ENCODE assay signal across 15 cellular contexts in the genomic region with DNA sequence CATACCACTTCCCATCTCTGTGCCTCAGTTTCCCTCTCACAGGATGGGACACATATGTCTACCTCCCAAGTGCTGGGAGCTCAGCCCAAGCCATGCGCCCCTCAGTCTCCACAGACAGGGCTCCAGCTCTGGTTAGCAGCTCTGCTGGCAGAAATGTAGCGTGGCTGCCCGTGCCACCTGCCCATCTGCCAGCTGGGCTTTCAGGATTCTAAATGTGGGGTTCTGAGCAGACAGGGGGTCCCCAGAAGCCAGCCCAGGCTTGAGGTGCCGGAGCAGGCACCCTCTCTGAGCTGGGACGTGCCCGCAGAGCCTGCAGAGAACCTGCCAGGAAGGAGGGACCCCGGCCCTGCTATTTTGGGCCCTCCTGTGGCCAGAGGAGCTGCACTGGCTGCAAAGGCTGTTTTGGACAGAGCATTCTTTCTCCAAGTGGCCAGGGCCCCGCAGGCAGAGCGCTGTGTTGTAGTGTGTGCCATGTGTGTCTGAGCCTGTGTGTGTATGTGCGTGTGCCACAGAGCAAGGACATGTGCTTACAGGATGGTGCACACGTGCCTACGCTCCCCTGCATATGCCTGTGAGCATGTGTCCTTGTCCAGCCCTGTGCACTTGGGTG. TPM values are rescaled to one million over a fixed set of nuclear protein-coding genes. Genes with fewer than 3 reads are reported as not detected.
DNase-seq lines count a peak whose midpoint lies in the region; ATAC-seq and TF ChIP-seq lines count a peak whose summit lies in the region.
"Had no signal": no experiment of that assay in that cellular context is flagged by ENCODE, and none has a peak within 500 bp of the region (broad histone marks: within the 10 kb centered on the region; RNA-seq: fewer than 3 reads in every experiment).

No MANE protein-coding gene starts in this region.

- TF ChIP-seq CTCF in activated CD8-positive, alpha-beta T cell treated with anti-CD3 and anti-CD28 coated beads for 36 hours (IDR thresholded peaks at IDR 0.05), result no peak
- no peak for TF ChIP-seq CTCF in endothelial cell (IDR thresholded peaks at IDR 0.05; ENCODE audit: unreplicated experiment)

- DNase-seq in H7, result peak; percentile 63
- DNase-seq in activated CD8-positive, alpha-beta T cell treated with anti-CD3 and anti-CD28 coated beads for 36 hours, result peak; percentile 0
- peak; percentile 4 for DNase-seq in endothelial cell (ENCODE audit: low spot score)
- peak in 6 of 10 donors; percentile 10 to 78 (median 50) for DNase-seq in posterior cingulate gyrus
- no peak for DNase-seq in NCI-H82 treated with DMSO at 0.1 percent for 48 hours (lab: John Stamatoyannopoulos, UW; ENCODE audit: unreplicated experiment)
- no peak for DNase-seq in NCI-H1092 treated with DMSO at 0.1 percent for 48 hours (lab: John Stamatoyannopoulos, UW)
- DNase-seq: amygdala, COR-L47, NCI-H1105, NCI-H524 treated with DMSO at 0.1 percent for 48 hours, testis had no signal

- no peak for ATAC-seq in activated CD8-positive, alpha-beta T cell treated with anti-CD3 and anti-CD28 coated beads for 36 hours
- ATAC-seq in HG02678 (IDR thresholded peaks at IDR 0.05; ENCODE audit: unreplicated experiment), result no peak
- ATAC-seq in stimulated activated memory B cell treated with anti-CD40 and anti-IgM and Interleukin-4, amounts not matched to agents 10 μg/mL and 1 μg/mL and 100 μg/mL, for 72 hours, result no peak

- H3K4me3 Mint-ChIP-seq in activated CD8-positive, alpha-beta T cell treated with anti-CD3 and anti-CD28 coated beads for 36 hours, result no peak overlapping the region
- H3K4me3 Mint-ChIP-seq in endothelial cell (ENCODE audit: unreplicated experiment), result no peak overlapping the region
- no peak overlapping the region for H3K4me3 Mint-ChIP-seq in stimulated activated memory B cell treated with anti-CD40 and anti-IgM and Interleukin-4, amounts not matched to agents 10 μg/mL and 1 μg/mL and 100 μg/mL, for 72 hours

- CTCF ChIA-PET in activated CD8-positive, alpha-beta T cell treated with anti-CD3 and anti-CD28 coated beads for 36 hours (lab: Charles Lee), result interaction anchor here (5.0 to 7.2 kb wide), 3 partner anchors 8 to 53 kb away, joined by 21 to 105 read pairs (median 51); no protein-coding TSS in a partner anchor

- POLR2A ChIA-PET in activated CD8-positive, alpha-beta T cell treated with anti-CD3 and anti-CD28 coated beads for 36 hours (lab: Charles Lee), result interaction anchor here (1.5 to 1.8 kb wide), 2 partner anchors 13 to 34 kb away, joined by 4 to 6 read pairs; no protein-coding TSS in a partner anchor

- H3K27me3 Mint-ChIP-seq in activated CD8-positive, alpha-beta T cell treated with anti-CD3 and anti-CD28 coated beads for 36 hours, result no peaks in the 10 kb centered on the region
- H3K27me3 Mint-ChIP-seq in endothelial cell (ENCODE audit: unreplicated experiment), result peaks cover 15% of the 10 kb centered on the region
- no peaks in the 10 kb centered on the region for H3K27me3 Mint-ChIP-seq in stimulated activated memory B cell treated with anti-CD40 and anti-IgM and Interleukin-4, amounts not matched to agents 10 μg/mL and 1 μg/mL and 100 μg/mL, for 72 hours

- intact Hi-C loops in activated CD8-positive, alpha-beta T cell treated with anti-CD3 and anti-CD28 coated beads for 36 hours (cut with micrococcal nuclease), result no loop called here
- intact Hi-C loops in posterior cingulate gyrus (cut with DNase I), result no loop called here

- H3K36me3 ChIP-seq in H7 (replicated peaks; ENCODE audit: control insufficient read depth, insufficient read depth, low read length), result no peaks in the 10 kb centered on the region

- H3K36me3 Mint-ChIP-seq in activated CD8-positive, alpha-beta T cell treated with anti-CD3 and anti-CD28 coated beads for 36 hours (ENCODE audit: low read depth), result peaks cover 57% of the 10 kb centered on the region
- H3K36me3 Mint-ChIP-seq in endothelial cell (ENCODE audit: low read depth, unreplicated experiment), result no peaks in the 10 kb centered on the region
- peaks cover 12% of the 10 kb centered on the region for H3K36me3 Mint-ChIP-seq in stimulated activated memory B cell treated with anti-CD40 and anti-IgM and Interleukin-4, amounts not matched to agents 10 μg/mL and 1 μg/mL and 100 μg/mL, for 72 hours

- no peaks in the 10 kb centered on the region for H3K27me3 ChIP-seq in H7 (ENCODE audit: control insufficient read depth, insufficient read depth, low read length)
- H3K27me3 ChIP-seq: testis had no signal

- peak overlapping the region; percentile 64 for H3K27ac Mint-ChIP-seq in activated CD8-positive, alpha-beta T cell treated with anti-CD3 and anti-CD28 coated beads for 36 hours
- H3K27ac Mint-ChIP-seq in endothelial cell (ENCODE audit: unreplicated experiment), result no peak overlapping the region
- H3K27ac Mint-ChIP-seq in stimulated activated memory B cell treated with anti-CD40 and anti-IgM and Interleukin-4, amounts not matched to agents 10 μg/mL and 1 μg/mL and 100 μg/mL, for 72 hours, result no peak overlapping the region

- no peak overlapping the region for H3K4me3 ChIP-seq in H7 (ENCODE audit: insufficient read depth, low read depth, low read length)
- H3K4me3 ChIP-seq: lung, SK-N-MC, testis had no signal

- peaks cover 48% of the 10 kb centered on the region for H3K4me1 Mint-ChIP-seq in activated CD8-positive, alpha-beta T cell treated with anti-CD3 and anti-CD28 coated beads for 36 hours (ENCODE audit: low read depth)
- H3K4me1 Mint-ChIP-seq in endothelial cell (ENCODE audit: unreplicated experiment), result peaks cover 8% of the 10 kb centered on the region
- H3K4me1 Mint-ChIP-seq in stimulated activated memory B cell treated with anti-CD40 and anti-IgM and Interleukin-4, amounts not matched to agents 10 μg/mL and 1 μg/mL and 100 μg/mL, for 72 hours, result peaks cover 50% of the 10 kb centered on the region

- H3K9me3 Mint-ChIP-seq in activated CD8-positive, alpha-beta T cell treated with anti-CD3 and anti-CD28 coated beads for 36 hours, result no peaks in the 10 kb centered on the region
- no peaks in the 10 kb centered on the region for H3K9me3 Mint-ChIP-seq in endothelial cell (ENCODE audit: unreplicated experiment)
- no peaks in the 10 kb centered on the region for H3K9me3 Mint-ChIP-seq in stimulated activated memory B cell treated with anti-CD40 and anti-IgM and Interleukin-4, amounts not matched to agents 10 μg/mL and 1 μg/mL and 100 μg/mL, for 72 hours

RNA-seq across cellular contexts. Expression of a gene that starts 31.7 kb away (rescaled TPM):
- total RNA-seq in H7 (2014; rRNA removed; shearing (Covaris generic)), result 0.21 and 1.3 TPM in 2 replicates
- total RNA-seq in activated CD8-positive, alpha-beta T cell treated with anti-CD3 and anti-CD28 coated beads for 36 hours, result 100 to 1,000 TPM; 113 to 121 TPM
- not detected for total RNA-seq in endothelial cell (ENCODE audit: unreplicated experiment)

RNA-seq across cellular contexts. Expression of a gene that starts 44.3 kb away (rescaled TPM):
- total RNA-seq in H7 (2014; rRNA removed; shearing (Covaris generic)), result 153 and 157 TPM in 2 replicates
- 10 to 100 TPM; 25.6 to 27.0 TPM for total RNA-seq in activated CD8-positive, alpha-beta T cell treated with anti-CD3 and anti-CD28 coated beads for 36 hours
- total RNA-seq in endothelial cell (ENCODE audit: unreplicated experiment), result 140 TPM

Comparison
In these comparisons a context has a peak if more than half of its experiments do, and no peak if none do; other contexts are left out.
1. DNase-seq: peak in H7 (single experiment), activated CD8-positive, alpha-beta T cell treated with anti-CD3 and anti-CD28 coated beads for 36 hours (single experiment), endothelial cell (single experiment) and posterior cingulate gyrus (6 of 10); none in NCI-H82 treated with DMSO at 0.1 percent for 48 hours (single experiment) and NCI-H1092 treated with DMSO at 0.1 percent for 48 hours (single experiment).
2. RNA of a gene that starts 31.7 kb away (total RNA-seq): 113 to 121 TPM in activated CD8-positive, alpha-beta T cell treated with anti-CD3 and anti-CD28 coated beads for 36 hours; 0.21 to 1.3 TPM in H7 and not detected in endothelial cell (single experiment); every median in the first group is over 10 times any median in the second.